Comparison of ENCODE assay signal across 13 cellular contexts in the genomic region with DNA sequence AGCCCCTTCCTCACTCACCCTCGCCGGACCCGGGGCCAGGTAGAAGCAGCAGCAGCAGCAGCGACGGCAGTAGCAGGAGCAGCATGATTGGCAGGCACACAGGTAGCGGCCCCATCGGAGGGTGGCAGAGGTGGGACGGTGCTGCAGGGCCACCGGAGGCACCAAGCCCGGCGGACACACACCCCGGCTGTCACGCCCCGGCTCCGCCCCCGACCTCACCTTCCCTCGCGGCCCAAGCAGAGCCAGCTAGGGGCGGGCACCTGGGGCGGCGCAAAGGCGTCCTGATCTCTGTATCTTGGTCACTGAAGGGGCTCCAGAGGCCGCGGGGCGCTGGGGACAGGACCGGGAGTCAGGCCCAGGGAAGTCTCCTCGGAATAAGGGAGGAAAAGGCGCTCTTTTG. TPM values are rescaled to one million over a fixed set of nuclear protein-coding genes. Genes with fewer than 3 reads are reported as not detected.
"Had no signal": no experiment of that assay in that cellular context is flagged by ENCODE, and none has a peak within 500 bp of the region (broad histone marks: within the 10 kb centered on the region; RNA-seq: fewer than 3 reads in every experiment).

No MANE protein-coding gene starts in this region.

RNA-seq across cellular contexts. Expression of a gene that starts 9.1 kb away (rescaled TPM):
- total RNA-seq: body of pancreas had no signal

RNA-seq across cellular contexts. Expression of a gene that starts 30.0 kb away (rescaled TPM):
- total RNA-seq: body of pancreas, chondrocyte had no signal

RNA-seq across cellular contexts. Expression of a gene that starts 39.1 kb away (rescaled TPM):
- total RNA-seq: activated B cell treated with CpG ODN at 0.5 μM for 24 hours; activated CD8-positive, alpha-beta T cell treated with anti-CD3 and anti-CD28 coated beads for 36 hours; activated T-cell treated with anti-CD3 and anti-CD28 coated beads, Interleukin-2, amount 50 U/mL, for 4 hours; activated T-helper 17 cell treated with anti-CD3 and anti-CD28 coated beads, Interleukin-2, amount 50 U/mL, for 72 hours; adrenal gland; aorta; chondrocyte; dermis blood vessel endothelial cell; fibroblast of lung; fibroblast of villous mesenchyme; frontal cortex; T-helper 2 cell treated with Interferon-gamma antibody and Interleukin-4, amounts not matched to agents 100 ng/mL and 5 ng/mL, for 36 hours had no signal
- polyA plus RNA-seq: adrenal gland, aorta, fibroblast of lung had no signal
